13 cellular contexts compared by ENCODE assay signal in genomic region chr14:22613736-22614239, GRCh38. TPM values are rescaled to one million over a fixed set of nuclear protein-coding genes. Genes with fewer than 3 reads are reported as not detected.
DNase-seq lines count a peak whose midpoint lies in the region; ATAC-seq and TF ChIP-seq lines count a peak whose summit lies in the region.
"Had no signal": no experiment of that assay in that cellular context is flagged by ENCODE, and none has a peak within 500 bp of the region (broad histone marks: within the 10 kb centered on the region; RNA-seq: fewer than 3 reads in every experiment).

No MANE protein-coding gene starts in this region.

- H3K4me1 ChIP-seq in HUES48 (ENCODE audit: control insufficient read depth, insufficient read depth, low read length): peaks cover 11% of the 10 kb centered on the region
- peaks cover 18 to 21% of the 10 kb centered on the region in 2 donors for H3K4me1 ChIP-seq in thoracic aorta (ENCODE audit: control insufficient read depth in 1 of 2, low read depth in 2 of 2)

- ATAC-seq in thoracic aorta (ENCODE audit: insufficient number of reproducible peaks, low FRiP score, low read depth) (no peak), GM18861 (IDR thresholded peaks at IDR 0.05; ENCODE audit: unreplicated experiment) (no peak), GM18505 (IDR thresholded peaks at IDR 0.05; ENCODE audit: unreplicated experiment) (no peak)
- ATAC-seq: activated CD8-positive, alpha-beta T cell treated with anti-CD3 and anti-CD28 coated beads for 36 hours; stimulated activated memory B cell treated with anti-CD40 and anti-IgM and Interleukin-4, amounts not matched to agents 10 μg/mL and 1 μg/mL and 100 μg/mL, for 72 hours had no signal

- H3K4me3 ChIP-seq in HUES48 (ENCODE audit: low read depth, low read length) (no peak overlapping the region), thoracic aorta (no peak overlapping the region)

- H3K9me3 ChIP-seq in HUES48 (ENCODE audit: control insufficient read depth, insufficient read depth, low read length) (no peaks in the 10 kb centered on the region), thoracic aorta (no peaks in the 10 kb centered on the region)
- H3K9me3 ChIP-seq: neutrophil had no signal

- peak overlapping the region; percentile 45 for H3K27ac ChIP-seq in HUES48 (ENCODE audit: low read depth, low read length)
- H3K27ac ChIP-seq in thoracic aorta: peak overlapping the region; percentile 62 to 87
- H3K27ac ChIP-seq: neutrophil had no signal

- no peak for TF ChIP-seq POLR2A in GM18505 (IDR thresholded peaks at IDR 0.05; ENCODE audit: borderline replicate concordance, extremely low read depth, insufficient read depth, insufficient read length)

- DNase-seq in chondrocyte (ENCODE audit: low spot score) (no peak), mesothelial cell of epicardium (ENCODE audit: low spot score in 2 of 2, unreplicated experiment in 2 of 2) (no peak), thoracic aorta (ENCODE audit: low spot score) (no peak), midbrain (lab: John Stamatoyannopoulos, UW) (no peak), T-helper 1 cell (no peak)
- DNase-seq: activated CD8-positive, alpha-beta T cell treated with anti-CD3 and anti-CD28 coated beads for 36 hours; activated naive CD4-positive, alpha-beta T cell treated with anti-CD3 and anti-CD28 coated beads for 36 hours had no signal

- H3K9ac ChIP-seq in HUES48 (ENCODE audit: low read depth, low read length): no peak overlapping the region

- H3K36me3 ChIP-seq in HUES48 (ENCODE audit: control insufficient read depth, insufficient read depth, low read length) (peaks cover 30% of the 10 kb centered on the region), thoracic aorta (peaks cover 25% of the 10 kb centered on the region)

- peaks cover 22% of the 10 kb centered on the region for H3K36me3 Mint-ChIP-seq in chondrocyte (ENCODE audit: low read depth)
- peaks cover 35% of the 10 kb centered on the region for H3K36me3 Mint-ChIP-seq in mesothelial cell of epicardium

- H3K9me3 Mint-ChIP-seq in chondrocyte (ENCODE audit: low read depth) (peaks cover 2% of the 10 kb centered on the region), mesothelial cell of epicardium (no peaks in the 10 kb centered on the region)
- H3K9me3 Mint-ChIP-seq: activated naive CD4-positive, alpha-beta T cell treated with anti-CD3 and anti-CD28 coated beads for 36 hours; stimulated activated memory B cell treated with anti-CD40 and anti-IgM and Interleukin-4, amounts not matched to agents 10 μg/mL and 1 μg/mL and 100 μg/mL, for 72 hours had no signal

- no peaks in the 10 kb centered on the region for H3K27me3 Mint-ChIP-seq in chondrocyte (ENCODE audit: low read depth)
- H3K27me3 Mint-ChIP-seq in mesothelial cell of epicardium (ENCODE audit: low read depth): no peaks in the 10 kb centered on the region
- H3K27me3 Mint-ChIP-seq: activated CD8-positive, alpha-beta T cell treated with anti-CD3 and anti-CD28 coated beads for 36 hours; stimulated activated memory B cell treated with anti-CD40 and anti-IgM and Interleukin-4, amounts not matched to agents 10 μg/mL and 1 μg/mL and 100 μg/mL, for 72 hours had no signal

- H3K4me1 Mint-ChIP-seq in chondrocyte (ENCODE audit: low read depth) (peaks cover 49% of the 10 kb centered on the region), mesothelial cell of epicardium (peaks cover 15% of the 10 kb centered on the region)
- H3K4me1 Mint-ChIP-seq: stimulated activated memory B cell treated with anti-CD40 and anti-IgM and Interleukin-4, amounts not matched to agents 10 μg/mL and 1 μg/mL and 100 μg/mL, for 72 hours had no signal

- TF ChIP-seq CTCF in chondrocyte (IDR thresholded peaks at IDR 0.05) (no peak), mesothelial cell of epicardium (IDR thresholded peaks at IDR 0.05; ENCODE audit: unreplicated experiment) (no peak), thoracic aorta (IDR thresholded peaks at IDR 0.05) (no peak)

- H3K27me3 ChIP-seq in HUES48 (ENCODE audit: control insufficient read depth, insufficient read depth, low read length): no peaks in the 10 kb centered on the region
- no peaks in the 10 kb centered on the region for H3K27me3 ChIP-seq in thoracic aorta (replicated peaks; ENCODE audit: insufficient read depth)
- H3K27me3 ChIP-seq: neutrophil had no signal

- H3K4me3 Mint-ChIP-seq in chondrocyte (ENCODE audit: unreplicated experiment) (no peak overlapping the region), mesothelial cell of epicardium (no peak overlapping the region)
- H3K4me3 Mint-ChIP-seq: activated CD8-positive, alpha-beta T cell treated with anti-CD3 and anti-CD28 coated beads for 36 hours; activated naive CD4-positive, alpha-beta T cell treated with anti-CD3 and anti-CD28 coated beads for 36 hours; stimulated activated memory B cell treated with anti-CD40 and anti-IgM and Interleukin-4, amounts not matched to agents 10 μg/mL and 1 μg/mL and 100 μg/mL, for 72 hours had no signal

- H3K27ac Mint-ChIP-seq in chondrocyte (ENCODE audit: unreplicated experiment) (peak overlapping the region; percentile 95), mesothelial cell of epicardium (peak overlapping the region; percentile 99)
- H3K27ac Mint-ChIP-seq: activated CD8-positive, alpha-beta T cell treated with anti-CD3 and anti-CD28 coated beads for 36 hours; activated naive CD4-positive, alpha-beta T cell treated with anti-CD3 and anti-CD28 coated beads for 36 hours had no signal

RNA-seq across cellular contexts. Expression of gene ABHD4, which starts 15.7 kb away (rescaled TPM):
- 52.1 to 89.9 TPM (median 88.0 TPM) in 3 replicates for total RNA-seq in chondrocyte
- total RNA-seq in mesothelial cell of epicardium: 28.2 to 29.3 TPM (median 28.4 TPM) in 3 replicates
- total RNA-seq in thoracic aorta: 10 to 100 TPM; 25.3 to 40.1 TPM

RNA-seq across cellular contexts. Expression of gene DAD1, which starts 24.8 kb away (rescaled TPM):
- total RNA-seq in chondrocyte: 248 to 266 TPM (median 253 TPM) in 3 replicates
- 140 to 141 TPM (median 141 TPM) in 3 replicates for total RNA-seq in mesothelial cell of epicardium
- total RNA-seq in thoracic aorta: 100 to 1,000 TPM; 109 to 236 TPM

RNA-seq across cellular contexts. Expression of gene OR6J1, which starts 30.4 kb away (rescaled TPM):
- total RNA-seq in chondrocyte (not detected in 3 replicates), mesothelial cell of epicardium (not detected in 3 replicates), thoracic aorta (not detected)
- total RNA-seq: activated CD8-positive, alpha-beta T cell treated with anti-CD3 and anti-CD28 coated beads for 36 hours; activated naive CD4-positive, alpha-beta T cell treated with anti-CD3 and anti-CD28 coated beads for 36 hours; left cardiac atrium had no signal
